18 cellular contexts compared by ENCODE assay signal in genomic region chr1:225418598-225418997, GRCh38. TPM values are rescaled to one million over a fixed set of nuclear protein-coding genes. Genes with fewer than 3 reads are reported as not detected.
DNase-seq lines count a peak whose midpoint lies in the region; TF ChIP-seq lines count a peak whose summit lies in the region.
"Had no signal": no experiment of that assay in that cellular context is flagged by ENCODE, and none has a peak within 500 bp of the region (broad histone marks: within the 10 kb centered on the region; RNA-seq: fewer than 3 reads in every experiment).

No MANE protein-coding gene starts in this region.

- H3K4me1 ChIP-seq in neutrophil (ENCODE audit: control insufficient read depth in 1 of 2, insufficient read depth in 1 of 2, low read depth in 1 of 2, low read length in 1 of 2) (peaks cover 74 to 94% of the 10 kb centered on the region in 2 experiments), SJCRH30 (no peaks in the 10 kb centered on the region)
- H3K4me1 ChIP-seq: thyroid gland had no signal

- H3K27ac ChIP-seq in neutrophil (peak overlapping the region; percentile 55), SJCRH30 (no peak overlapping the region)
- H3K27ac ChIP-seq: left ventricle myocardium inferior, thyroid gland had no signal

- H3K27me3 ChIP-seq in neutrophil: no peaks in the 10 kb centered on the region
- no peaks in the 10 kb centered on the region for H3K27me3 ChIP-seq in SJCRH30
- H3K27me3 ChIP-seq: thyroid gland had no signal

- H3K4me3 Mint-ChIP-seq in T-helper 2 cell treated with Interferon-gamma antibody and Interleukin-4, amounts not matched to agents 5 μg/mL and 100 μg/mL, for 36 hours: no peak overlapping the region
- H3K4me3 Mint-ChIP-seq in endothelial cell (ENCODE audit: unreplicated experiment): no peak overlapping the region
- H3K4me3 Mint-ChIP-seq: activated CD4-positive, alpha-beta T cell treated with anti-CD3 and anti-CD28 coated beads for 36 hours had no signal

- no peaks in the 10 kb centered on the region for H3K9me3 Mint-ChIP-seq in T-helper 2 cell treated with Interferon-gamma antibody and Interleukin-4, amounts not matched to agents 5 μg/mL and 100 μg/mL, for 36 hours
- no peaks in the 10 kb centered on the region for H3K9me3 Mint-ChIP-seq in endothelial cell (ENCODE audit: unreplicated experiment)

- H3K4me3 ChIP-seq in neutrophil (ENCODE audit: low read depth in 1 of 2, low read length in 1 of 2) (no peak overlapping the region), SJCRH30 (no peak overlapping the region)
- H3K4me3 ChIP-seq: left ventricle myocardium inferior, thyroid gland had no signal

- TF ChIP-seq CTCF in endothelial cell (IDR thresholded peaks at IDR 0.05; ENCODE audit: unreplicated experiment) (no peak), neutrophil (IDR thresholded peaks at IDR 0.05) (no peak)

- H3K36me3 ChIP-seq in neutrophil: peaks cover 91% of the 10 kb centered on the region
- H3K36me3 ChIP-seq in SJCRH30: peaks cover 77% of the 10 kb centered on the region

- H3K4me1 Mint-ChIP-seq in T-helper 2 cell treated with Interferon-gamma antibody and Interleukin-4, amounts not matched to agents 5 μg/mL and 100 μg/mL, for 36 hours (ENCODE audit: low read depth): peaks cover 34% of the 10 kb centered on the region
- peaks cover 36% of the 10 kb centered on the region for H3K4me1 Mint-ChIP-seq in endothelial cell (ENCODE audit: unreplicated experiment)

- H3K36me3 Mint-ChIP-seq in T-helper 2 cell treated with Interferon-gamma antibody and Interleukin-4, amounts not matched to agents 5 μg/mL and 100 μg/mL, for 36 hours (ENCODE audit: low read depth): peaks cover 70% of the 10 kb centered on the region
- H3K36me3 Mint-ChIP-seq in endothelial cell (ENCODE audit: low read depth, unreplicated experiment): peaks cover 21% of the 10 kb centered on the region

- H3K27me3 Mint-ChIP-seq in T-helper 2 cell treated with Interferon-gamma antibody and Interleukin-4, amounts not matched to agents 5 μg/mL and 100 μg/mL, for 36 hours (ENCODE audit: low read depth): no peaks in the 10 kb centered on the region
- H3K27me3 Mint-ChIP-seq in endothelial cell (ENCODE audit: unreplicated experiment): peaks cover 2% of the 10 kb centered on the region
- H3K27me3 Mint-ChIP-seq: activated CD4-positive, alpha-beta T cell treated with anti-CD3 and anti-CD28 coated beads for 36 hours had no signal

- peak overlapping the region; percentile 35 for H3K27ac Mint-ChIP-seq in T-helper 2 cell treated with Interferon-gamma antibody and Interleukin-4, amounts not matched to agents 5 μg/mL and 100 μg/mL, for 36 hours
- peak overlapping the region; percentile 15 for H3K27ac Mint-ChIP-seq in endothelial cell (ENCODE audit: unreplicated experiment)
- H3K27ac Mint-ChIP-seq: activated CD4-positive, alpha-beta T cell treated with anti-CD3 and anti-CD28 coated beads for 36 hours had no signal

- DNase-seq in T-helper 2 cell treated with Interferon-gamma antibody and Interleukin-4, amounts not matched to agents 5 μg/mL and 100 μg/mL, for 36 hours (ENCODE audit: low spot score): no peak
- no peak for DNase-seq in T-helper 2 cell
- DNase-seq in HT-29 (ENCODE audit: low spot score): peak; percentile 66
- no peak for DNase-seq in endothelial cell (ENCODE audit: low spot score)
- no peak for DNase-seq in globus pallidus (ENCODE audit: low spot score)
- DNase-seq in amniotic stem cell (lab: John Stamatoyannopoulos, UW): no peak
- DNase-seq in SJCRH30: no peak
- DNase-seq: activated CD4-positive, alpha-beta T cell treated with anti-CD3 and anti-CD28 coated beads for 36 hours; head of caudate nucleus; left ventricle myocardium inferior; NCI-H2081 treated with DMSO at 0.1 percent for 48 hours; NCI-H446; OCI-M1; stimulated activated CD4-positive, alpha-beta T cell treated with anti-CD3 and anti-CD28 coated beads, Interleukin-2, amount 100 ng/mL, for 48 hours; stimulated activated naive CD4-positive, alpha-beta T cell treated with Interleukin-2 at 50 U/mL for 16 hours; SW 1271; thyroid gland had no signal

- H3K9me3 ChIP-seq in neutrophil: no peaks in the 10 kb centered on the region
- no peaks in the 10 kb centered on the region for H3K9me3 ChIP-seq in SJCRH30 (replicated peaks)
- H3K9me3 ChIP-seq: left ventricle myocardium inferior, thyroid gland had no signal

RNA-seq across cellular contexts. Expression of gene LBR, which starts 9.2 kb away (rescaled TPM):
- 42.9 and 43.9 TPM in 2 replicates for total RNA-seq in HT-29 (2014; rRNA removed; shearing (Covaris generic))
- total RNA-seq in endothelial cell (ENCODE audit: unreplicated experiment): 178 TPM
- total RNA-seq in SJCRH30 (2014; rRNA removed; shearing (Covaris generic)): 145 TPM in 2 replicates
